ENCODE assay signal across 9 cellular contexts in the genomic region with DNA sequence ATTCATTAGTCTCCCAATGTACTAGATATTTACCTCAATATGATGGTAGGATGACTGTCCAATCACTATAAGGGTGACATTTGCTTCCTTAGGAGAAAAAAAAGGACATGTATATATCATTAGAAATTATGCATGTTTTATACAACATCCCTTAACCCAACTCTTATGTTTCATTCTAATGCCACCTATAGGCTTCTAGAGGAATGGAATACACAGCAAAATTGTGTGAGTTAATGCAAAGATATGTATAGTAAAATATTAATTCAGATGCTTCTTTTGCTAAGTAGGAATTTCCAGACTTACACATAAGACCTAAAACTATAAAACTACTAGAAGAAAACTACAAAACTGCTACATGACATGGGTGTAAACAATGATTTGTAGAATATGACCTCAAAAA. TPM values are rescaled to one million over a fixed set of nuclear protein-coding genes. Genes with fewer than 3 reads are reported as not detected.
A peak's percentile ranks its signal among the peaks of the same experiment; 100 is the strongest.
DNase-seq lines count a peak whose midpoint lies in the region; ATAC-seq, FAIRE-seq and TF ChIP-seq lines count a peak whose summit lies in the region.
"Had no signal": no experiment of that assay in that cellular context is flagged by ENCODE, and none has a peak within 500 bp of the region (broad histone marks: within the 10 kb centered on the region; RNA-seq: fewer than 3 reads in every experiment).

No MANE protein-coding gene starts in this region.

- H3K9ac ChIP-seq in GM23248: no peak overlapping the region

- no peak overlapping the region for H2AFZ ChIP-seq in GM23248

- peak; percentile 75 for FAIRE-seq in RCC 7860 (lab: Jason Lieb, UNC)

- ATAC-seq in HG03108 (IDR thresholded peaks at IDR 0.05; ENCODE audit: unreplicated experiment) (no peak), HG02870 (IDR thresholded peaks at IDR 0.05; ENCODE audit: unreplicated experiment) (no peak)
- ATAC-seq in activated CD4-positive, CD25-positive, alpha-beta regulatory T cell treated with anti-CD3 and anti-CD28 coated beads, Interleukin-2, amount 50 U/mL, for 24 hours: no peak

- H3K4me2 ChIP-seq in GM23248 (ENCODE audit: unreplicated experiment): no peak overlapping the region

- in situ Hi-C loops in GM23248 (cut with MboI): no loop called here
- in situ Hi-C loops in G401 (cut with HindIII; ENCODE audit: low sequenced_read_pairs): no loop called here

- peak overlapping the region; percentile 96 for H3K27ac ChIP-seq in GM23248

- H4K20me1 ChIP-seq in GM23248 (ENCODE audit: insufficient read depth): no peaks in the 10 kb centered on the region

- H3K9me2 ChIP-seq in GM23248 (ENCODE audit: insufficient read depth): no peaks in the 10 kb centered on the region

- no peaks in the 10 kb centered on the region for H3K36me3 ChIP-seq in GM23248 (ENCODE audit: low read depth)

- H3K27me3 ChIP-seq in GM23248 (replicated peaks; ENCODE audit: insufficient read depth): no peaks in the 10 kb centered on the region

- H3K9me3 ChIP-seq in GM23248 (ENCODE audit: low read depth): no peaks in the 10 kb centered on the region

- peaks cover 33% of the 10 kb centered on the region for H3K4me1 ChIP-seq in GM23248 (ENCODE audit: insufficient read depth)

- H3K4me3 ChIP-seq in GM23248 (no peak overlapping the region), fibroblast of pulmonary artery (replicated peaks; ENCODE audit: low read depth, low read length) (no peak overlapping the region)

- no peaks in the 10 kb centered on the region for H3K79me2 ChIP-seq in GM23248 (ENCODE audit: insufficient read depth)

- peak; percentile 70 for TF ChIP-seq CTCF in fibroblast of pulmonary artery (IDR thresholded peaks at IDR 0.05; ENCODE audit: low read length, missing control alignments)

- DNase-seq in AG08395 (ENCODE audit: low spot score) (peak; percentile 18), GM23248 (peak; percentile 63), RCC 7860 (ENCODE audit: low spot score) (peak; percentile 37), fibroblast of pulmonary artery (ENCODE audit: low read depth) (peak; percentile 57), G401 (ENCODE audit: low spot score) (no peak)
- DNase-seq: NCI-H2081 had no signal

- H3F3A ChIP-seq in GM23248 (ENCODE audit: insufficient read depth): peaks cover 46% of the 10 kb centered on the region

RNA-seq across cellular contexts. Expression of a gene that starts 3.5 kb away (rescaled TPM):
- 13.7 and 17.5 TPM in 2 replicates for total RNA-seq in GM23248 (2014; rRNA removed; shearing (Covaris generic))
- 22.5 and 23.6 TPM in 2 replicates for polyA plus RNA-seq in GM23248 (2016; fragmentation: Nextera tagmentation; extraction: Ambion mirVana)
- 13.7 and 18.7 TPM in 2 replicates for total RNA-seq in G401 (2014; rRNA removed; shearing (Covaris generic))

RNA-seq across cellular contexts. Expression of a gene that starts 32.0 kb away (rescaled TPM):
- total RNA-seq in GM23248 (2014; rRNA removed; shearing (Covaris generic)): 17.2 and 20.9 TPM in 2 replicates
- polyA plus RNA-seq in GM23248 (2016; fragmentation: Nextera tagmentation; extraction: Ambion mirVana): 7.6 and 8.1 TPM in 2 replicates
- total RNA-seq in G401 (2014; rRNA removed; shearing (Covaris generic)): 20.1 and 23.5 TPM in 2 replicates
